14 cellular contexts compared by ENCODE assay signal in genomic region chr7:110548372-110548771, GRCh38.
DNase-seq lines count a peak whose midpoint lies in the region; ATAC-seq and TF ChIP-seq lines count a peak whose summit lies in the region.
"Had no signal": no experiment of that assay in that cellular context is flagged by ENCODE, and none has a peak within 500 bp of the region (broad histone marks: within the 10 kb centered on the region; RNA-seq: fewer than 3 reads in every experiment).

No MANE protein-coding gene starts in this region.

- ATAC-seq in SK-N-SH treated with all-trans-retinoic acid at 6 μM for 48 hours (no peak), GM21515 (IDR thresholded peaks at IDR 0.05; ENCODE audit: unreplicated experiment) (no peak)
- ATAC-seq: CD8-positive, alpha-beta T cell; GM23338 had no signal

- H3K4me1 ChIP-seq in SK-N-SH (ENCODE audit: control insufficient read depth in 1 of 2, insufficient read depth in 2 of 2, low read depth in 1 of 2, low read length in 1 of 2), result no peaks in the 10 kb centered on the region; a peak in 1 of 4 replicates

- H3K36me3 ChIP-seq in SK-N-SH (replicated peaks in 1 of 2; ENCODE audit: control insufficient read depth in 1 of 2, insufficient read depth in 2 of 2, low read length in 1 of 2) (no peaks in the 10 kb centered on the region), WERI-Rb-1 (no peaks in the 10 kb centered on the region)

- no peaks in the 10 kb centered on the region for H3K9me2 ChIP-seq in SK-N-SH

- no peak overlapping the region for H3K9ac ChIP-seq in SK-N-SH

- H4K20me1 ChIP-seq in SK-N-SH (ENCODE audit: insufficient read depth), result no peaks in the 10 kb centered on the region

- DNase-seq in SK-N-SH, result no peak
- DNase-seq in NCI-H226, result peak; percentile 44
- DNase-seq in epithelial cell of prostate (ENCODE audit: low read depth, low spot score), result no peak
- no peak for DNase-seq in WERI-Rb-1
- no peak for DNase-seq in NCI-H1048 (lab: John Stamatoyannopoulos, UW)
- DNase-seq: CD8-positive, alpha-beta T cell; COR-L47; DMS153; DND-41; H7 had no signal

- peak overlapping the region; percentile 10; the same call in 1 of the 2 replicates for H2AFZ ChIP-seq in SK-N-SH (ENCODE audit: low read depth)
- H2AFZ ChIP-seq: GM23338 had no signal

- POLR2A ChIA-PET in SK-N-SH (lab: Yijun Ruan, JAX), result no interaction called here

- H3K79me2 ChIP-seq in SK-N-SH (ENCODE audit: insufficient read depth), result no peaks in the 10 kb centered on the region

- no peak for TF ChIP-seq RAD21 in SK-N-SH (IDR thresholded peaks at IDR 0.05; ENCODE audit: low read length)

- TF ChIP-seq CTCF in SK-N-SH (IDR thresholded peaks at IDR 0.05), result no peak
- TF ChIP-seq CTCF in WERI-Rb-1 (IDR thresholded peaks at IDR 0.05; ENCODE audit: low read depth, low read length), result no peak

- H3K4me3 ChIP-seq in SK-N-SH (ENCODE audit: low read depth in 2 of 2, low read length in 1 of 2), result no peak overlapping the region
- no peak overlapping the region for H3K4me3 ChIP-seq in WERI-Rb-1 (ENCODE audit: low read depth, low read length)
- H3K4me3 ChIP-seq: GM23338 had no signal

- no peaks in the 10 kb centered on the region for H3K27me3 ChIP-seq in SK-N-SH (ENCODE audit: insufficient read depth)
- H3K27me3 ChIP-seq in WERI-Rb-1 (ENCODE audit: insufficient read depth, low read depth, severe bottlenecking), result no peaks in the 10 kb centered on the region

- TF ChIP-seq EP300 in SK-N-SH (IDR thresholded peaks at IDR 0.05; ENCODE audit: borderline replicate concordance in 1 of 2, low read depth in 1 of 2, low read length in 1 of 2), result no peak

- H3F3A ChIP-seq in SK-N-SH (replicated peaks; ENCODE audit: insufficient read depth), result no peaks in the 10 kb centered on the region

- CTCF ChIA-PET in SK-N-SH (lab: Yijun Ruan, JAX), result interaction anchor here (1.3 kb wide), 1 partner anchor 1193 kb away, joined by 3 read pairs; no protein-coding TSS in a partner anchor

- H3K4me2 ChIP-seq in SK-N-SH, result no peak overlapping the region
- H3K4me2 ChIP-seq: GM23338 had no signal

- H3K27ac ChIP-seq in SK-N-SH (ENCODE audit: low read depth in 2 of 2, low read length in 1 of 2) (no peak overlapping the region), epithelial cell of prostate (peak overlapping the region; percentile 8), WERI-Rb-1 (no peak overlapping the region)
- H3K27ac ChIP-seq: 22Rv1 had no signal

- H3K9me3 ChIP-seq in SK-N-SH (no peaks in the 10 kb centered on the region), WERI-Rb-1 (ENCODE audit: severe bottlenecking) (no peaks in the 10 kb centered on the region)

TF ChIP-seq in SK-N-SH, 30 proteins besides CTCF, POLR2A, EP300 and RAD21 (continues in another document):
- TF ChIP-seq MXI1 (IDR thresholded peaks at IDR 0.05; ENCODE audit: low read depth, low read length), result no peak
- no peak for TF ChIP-seq GABPA (IDR thresholded peaks at IDR 0.05; ENCODE audit: low read depth)
- TF ChIP-seq NRF1 (IDR thresholded peaks at IDR 0.05; ENCODE audit: low read depth, low read length), result no peak
- TF ChIP-seq SMC3 (IDR thresholded peaks at IDR 0.05; ENCODE audit: low read depth, low read length), result no peak
- no peak for TF ChIP-seq FOSL2 (IDR thresholded peaks at IDR 0.05; ENCODE audit: borderline replicate concordance, low read depth)
- TF ChIP-seq, protein P1, sequence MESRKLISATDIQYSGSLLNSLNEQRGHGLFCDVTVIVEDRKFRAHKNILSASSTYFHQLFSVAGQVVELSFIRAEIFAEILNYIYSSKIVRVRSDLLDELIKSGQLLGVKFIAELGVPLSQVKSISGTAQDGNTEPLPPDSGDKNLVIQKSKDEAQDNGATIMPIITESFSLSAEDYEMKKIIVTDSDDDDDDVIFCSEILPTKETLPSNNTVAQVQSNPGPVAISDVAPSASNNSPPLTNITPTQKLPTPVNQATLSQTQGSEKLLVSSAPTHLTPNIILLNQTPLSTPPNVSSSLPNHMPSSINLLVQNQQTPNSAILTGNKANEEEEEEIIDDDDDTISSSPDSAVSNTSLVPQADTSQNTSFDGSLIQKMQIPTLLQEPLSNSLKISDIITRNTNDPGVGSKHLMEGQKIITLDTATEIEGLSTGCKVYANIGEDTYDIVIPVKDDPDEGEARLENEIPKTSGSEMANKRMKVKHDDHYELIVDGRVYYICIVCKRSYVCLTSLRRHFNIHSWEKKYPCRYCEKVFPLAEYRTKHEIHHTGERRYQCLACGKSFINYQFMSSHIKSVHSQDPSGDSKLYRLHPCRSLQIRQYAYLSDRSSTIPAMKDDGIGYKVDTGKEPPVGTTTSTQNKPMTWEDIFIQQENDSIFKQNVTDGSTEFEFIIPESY (IDR thresholded peaks at IDR 0.05; ENCODE audit: borderline replicate concordance, low read depth), result no peak
- no peak for TF ChIP-seq MEF2A (IDR thresholded peaks at IDR 0.05; ENCODE audit: borderline replicate concordance, low read depth)
- no peak for TF ChIP-seq GATA2 (CRISPR knock-in tag; IDR thresholded peaks at IDR 0.05)
- TF ChIP-seq TEAD4 (IDR thresholded peaks at IDR 0.05; ENCODE audit: borderline replicate concordance, insufficient read depth), result no peak
- no peak for TF ChIP-seq FOXJ3 (CRISPR knock-in tag; IDR thresholded peaks at IDR 0.05)
- no peak for TF ChIP-seq ELF1 (IDR thresholded peaks at IDR 0.05)
- no peak for TF ChIP-seq FOXM1 (IDR thresholded peaks at IDR 0.05; ENCODE audit: low read depth)
- TF ChIP-seq, protein P2, sequence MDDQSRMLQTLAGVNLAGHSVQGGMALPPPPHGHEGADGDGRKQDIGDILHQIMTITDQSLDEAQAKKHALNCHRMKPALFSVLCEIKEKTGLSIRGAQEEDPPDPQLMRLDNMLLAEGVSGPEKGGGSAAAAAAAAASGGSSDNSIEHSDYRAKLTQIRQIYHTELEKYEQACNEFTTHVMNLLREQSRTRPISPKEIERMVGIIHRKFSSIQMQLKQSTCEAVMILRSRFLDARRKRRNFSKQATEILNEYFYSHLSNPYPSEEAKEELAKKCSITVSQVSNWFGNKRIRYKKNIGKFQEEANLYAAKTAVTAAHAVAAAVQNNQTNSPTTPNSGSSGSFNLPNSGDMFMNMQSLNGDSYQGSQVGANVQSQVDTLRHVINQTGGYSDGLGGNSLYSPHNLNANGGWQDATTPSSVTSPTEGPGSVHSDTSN (IDR thresholded peaks at IDR 0.05), result no peak

TF ChIP-seq in SK-N-SH treated with all-trans-retinoic acid at 6 μM for 48 hours, 23 proteins besides CTCF, POLR2A, EP300 and RAD21:
- TF ChIP-seq, protein P3, sequence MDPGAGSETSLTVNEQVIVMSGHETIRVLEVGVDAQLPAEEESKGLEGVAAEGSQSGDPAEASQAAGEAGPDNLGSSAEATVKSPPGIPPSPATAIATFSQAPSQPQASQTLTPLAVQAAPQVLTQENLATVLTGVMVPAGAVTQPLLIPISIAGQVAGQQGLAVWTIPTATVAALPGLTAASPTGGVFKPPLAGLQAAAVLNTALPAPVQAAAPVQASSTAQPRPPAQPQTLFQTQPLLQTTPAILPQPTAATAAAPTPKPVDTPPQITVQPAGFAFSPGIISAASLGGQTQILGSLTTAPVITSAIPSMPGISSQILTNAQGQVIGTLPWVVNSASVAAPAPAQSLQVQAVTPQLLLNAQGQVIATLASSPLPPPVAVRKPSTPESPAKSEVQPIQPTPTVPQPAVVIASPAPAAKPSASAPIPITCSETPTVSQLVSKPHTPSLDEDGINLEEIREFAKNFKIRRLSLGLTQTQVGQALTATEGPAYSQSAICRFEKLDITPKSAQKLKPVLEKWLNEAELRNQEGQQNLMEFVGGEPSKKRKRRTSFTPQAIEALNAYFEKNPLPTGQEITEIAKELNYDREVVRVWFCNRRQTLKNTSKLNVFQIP (CRISPR knock-in tag; IDR thresholded peaks at IDR 0.05; ENCODE audit: borderline replicate concordance, low read depth), result no peak
- TF ChIP-seq ZC3H10 (CRISPR knock-in tag; IDR thresholded peaks at IDR 0.05) (no peak), TOX (CRISPR knock-in tag; IDR thresholded peaks at IDR 0.05; ENCODE audit: borderline replicate concordance) (no peak), PATZ1 (CRISPR knock-in tag; IDR thresholded peaks at IDR 0.05; ENCODE audit: borderline replicate concordance) (no peak)
TF ChIP-seq in SK-N-SH treated with all-trans-retinoic acid at 6 μM for 48 hours: peak in this region for 0.
